Comparison of ENCODE assay signal across 13 cellular contexts in genomic region chr2:210421916-210422315, GRCh38. TPM values are rescaled to one million over a fixed set of nuclear protein-coding genes. Genes with fewer than 3 reads are reported as not detected.
DNase-seq lines count a peak whose midpoint lies in the region; ATAC-seq, FAIRE-seq and TF ChIP-seq lines count a peak whose summit lies in the region.
"Had no signal": no experiment of that assay in that cellular context is flagged by ENCODE, and none has a peak within 500 bp of the region (broad histone marks: within the 10 kb centered on the region; RNA-seq: fewer than 3 reads in every experiment).

No MANE protein-coding gene starts in this region.

- peak; percentile 23 for DNase-seq in COLO829 (ENCODE audit: low spot score)
- peak; percentile 69 for DNase-seq in HS-5 (ENCODE audit: low read depth)
- peak; percentile 10 for DNase-seq in UCSD-AML1 (lab: John Stamatoyannopoulos, UW; ENCODE audit: unreplicated experiment)
- DNase-seq in keratinocyte (ENCODE audit: low read depth, low spot score), result peak; percentile 1
- no peak for DNase-seq in NCI-H1436 treated with DMSO at 0.1 percent for 48 hours (lab: John Stamatoyannopoulos, UW)
- DNase-seq in GM12891 (ENCODE audit: insufficient read length, low spot score), result no peak
- DNase-seq: COR-L47; endodermal cell; naive thymus-derived CD8-positive, alpha-beta T cell; NCI-H526 treated with DMSO at 0.1 percent for 48 hours; small intestine had no signal

- no peaks in the 10 kb centered on the region for H3K79me2 ChIP-seq in keratinocyte (ENCODE audit: control insufficient read depth, insufficient read depth, low read length)

- H3K4me1 ChIP-seq in keratinocyte (ENCODE audit: control insufficient read depth, extremely low read depth, insufficient read depth, low read length), result no peaks in the 10 kb centered on the region

- H4K20me1 ChIP-seq in keratinocyte (ENCODE audit: control insufficient read depth, extremely low read depth, insufficient read depth, low read length), result no peaks in the 10 kb centered on the region

- H3K36me3 ChIP-seq in keratinocyte (ENCODE audit: control insufficient read depth in 2 of 2, extremely low read depth in 1 of 2, insufficient read depth in 2 of 2, low read length in 2 of 2), result no peaks in the 10 kb centered on the region

- no peak overlapping the region for H3K4me2 ChIP-seq in keratinocyte (ENCODE audit: control insufficient read depth, extremely low read depth, insufficient read depth, low read depth, low read length)

- H3K9me3 ChIP-seq in keratinocyte (ENCODE audit: control insufficient read depth, low read depth, low read length), result no peaks in the 10 kb centered on the region

- H3K27me3 ChIP-seq in keratinocyte (ENCODE audit: control insufficient read depth, extremely low read depth, insufficient read depth, low read length), result no peaks in the 10 kb centered on the region

- H3K9ac ChIP-seq in keratinocyte (ENCODE audit: control insufficient read depth, extremely low read depth, insufficient read depth, low read length), result no peak overlapping the region

- dilution Hi-C loops in keratinocyte (cut with MboI; ENCODE audit: extremely low pct_ligation_motif_present, low sequenced_read_pairs), result no loop called here

- no peak for ATAC-seq in esophagus mucosa
- no peak for ATAC-seq in GM21576 (IDR thresholded peaks at IDR 0.05; ENCODE audit: unreplicated experiment)
- ATAC-seq: naive thymus-derived CD8-positive, alpha-beta T cell had no signal

- TF ChIP-seq POLR2A in GM12891 (IDR thresholded peaks at IDR 0.05; ENCODE audit: low read depth, low read length), result no peak

- no peaks in the 10 kb centered on the region for H3K9me1 ChIP-seq in keratinocyte (ENCODE audit: control insufficient read depth, extremely low read depth, insufficient read depth, low read length)

- H3K27ac ChIP-seq in keratinocyte (ENCODE audit: control insufficient read depth, insufficient read depth, low read length), result no peak overlapping the region

- no peak overlapping the region for H3K4me3 ChIP-seq in keratinocyte (ENCODE audit: control insufficient read depth in 2 of 3, extremely low read depth in 1 of 3, insufficient read depth in 2 of 3, low read depth in 1 of 3, low read length in 3 of 3)

- FAIRE-seq in keratinocyte (lab: Jason Lieb, UNC) (no peak), GM12891 (lab: Jason Lieb, UNC) (no peak)
- FAIRE-seq: small intestine had no signal

- no peak overlapping the region for H2AFZ ChIP-seq in keratinocyte (ENCODE audit: control insufficient read depth, low read length)

- no peak for TF ChIP-seq CTCF in keratinocyte (optimal IDR thresholded peaks at IDR 0.05 in 1 of 3, IDR thresholded peaks at IDR 0.05 in 1 of 3, conservative IDR thresholded peaks at IDR 0.05 in 1 of 3; ENCODE audit: extremely low read depth in 1 of 3, insufficient read depth in 2 of 3, low read length in 3 of 3)

TF ChIP-seq in GM12891, 5 proteins besides CTCF, POLR2A, EP300 and RAD21:
- TF ChIP-seq POU2F2 (IDR thresholded peaks at IDR 0.05; ENCODE audit: low read depth, low read length) (no peak), TAF1 (IDR thresholded peaks at IDR 0.05; ENCODE audit: low read depth, low read length) (no peak), PAX5 (IDR thresholded peaks at IDR 0.05; ENCODE audit: insufficient read depth, low read length, severe bottlenecking) (no peak), SPI1 (IDR thresholded peaks at IDR 0.05; ENCODE audit: low read depth, low read length) (no peak), POLR2AphosphoS5 (IDR thresholded peaks at IDR 0.05; ENCODE audit: low read depth, low read length) (no peak)

RNA-seq across cellular contexts. Expression of gene LANCL1, which starts 54.6 kb away (rescaled TPM):
- 70.1 to 91.5 TPM (median 86.4 TPM) in 3 replicates for polyA plus RNA-seq in keratinocyte
- polyA plus RNA-seq in keratinocyte (2011; ENCODE audit: low read depth), result 13.0 TPM
- 51.0 and 85.5 TPM in 2 replicates for polyA plus RNA-seq in keratinocyte (2011; cell fraction: cytosol; rRNA removed)
- 83.6 and 95.8 TPM in 2 replicates for polyA plus RNA-seq in keratinocyte (2011; cell fraction: nucleus; rRNA removed)
- polyA plus RNA-seq in keratinocyte (2012; ENCODE audit: low replicate concordance), result 25.6 and 47.2 TPM in 2 replicates
- 51.8 to 133 TPM (median 129 TPM) in 3 replicates for polyA minus RNA-seq in keratinocyte
- 64.5 TPM for polyA minus RNA-seq in keratinocyte (2011; cell fraction: cytosol; rRNA and poly(A)+ RNA removed)
- polyA minus RNA-seq in keratinocyte (2011; cell fraction: nucleus; rRNA and poly(A)+ RNA removed), result 52.3 and 110 TPM in 2 replicates
- 14.6 TPM for polyA plus RNA-seq in GM12891 (2012; ENCODE audit: low read depth, missing spikeins)
- 32.4 TPM for total RNA-seq in esophagus mucosa

Comparison
In these comparisons a context has a peak if more than half of its experiments do, and no peak if none do; other contexts are left out.
1. DNase-seq: peak in COLO829 (single experiment), HS-5 (single experiment), UCSD-AML1 (single experiment) and keratinocyte (single experiment); none in NCI-H1436 treated with DMSO at 0.1 percent for 48 hours (single experiment) and GM12891 (single experiment).